Comparison of ENCODE assay signal across 2 cellular contexts in genomic region chr2:101383016-101383541, GRCh38.
TF ChIP-seq lines count a peak whose summit lies in the region.

No MANE protein-coding gene starts in this region.

TF ChIP-seq in A549, 52 proteins besides CTCF, POLR2A, EP300 and RAD21:
- TF ChIP-seq KDM1A (IDR thresholded peaks at IDR 0.05; ENCODE audit: low read depth): peak; percentile 42; the same call in 1 of the 2 replicates
- no peak for TF ChIP-seq MAZ (IDR thresholded peaks at IDR 0.05; ENCODE audit: borderline replicate concordance, low read depth, low read length)

TF ChIP-seq in H1, 55 proteins besides CTCF, POLR2A, EP300 and RAD21:
- TF ChIP-seq KDM1A (IDR thresholded peaks at IDR 0.05; ENCODE audit: borderline replicate concordance, low read length): peak; percentile 87
- TF ChIP-seq TEAD4 (IDR thresholded peaks at IDR 0.05; ENCODE audit: low read depth, low read length): no peak
- TF ChIP-seq RNF2 (IDR thresholded peaks at IDR 0.05; ENCODE audit: borderline replicate concordance, low read depth, low read length, missing control alignments, poor library complexity, severe bottlenecking): no peak
- TF ChIP-seq POU5F1 (IDR thresholded peaks at IDR 0.05; ENCODE audit: low read depth, low read length): no peak
